ENCODE assay signal across 9 cellular contexts in the genomic region with DNA sequence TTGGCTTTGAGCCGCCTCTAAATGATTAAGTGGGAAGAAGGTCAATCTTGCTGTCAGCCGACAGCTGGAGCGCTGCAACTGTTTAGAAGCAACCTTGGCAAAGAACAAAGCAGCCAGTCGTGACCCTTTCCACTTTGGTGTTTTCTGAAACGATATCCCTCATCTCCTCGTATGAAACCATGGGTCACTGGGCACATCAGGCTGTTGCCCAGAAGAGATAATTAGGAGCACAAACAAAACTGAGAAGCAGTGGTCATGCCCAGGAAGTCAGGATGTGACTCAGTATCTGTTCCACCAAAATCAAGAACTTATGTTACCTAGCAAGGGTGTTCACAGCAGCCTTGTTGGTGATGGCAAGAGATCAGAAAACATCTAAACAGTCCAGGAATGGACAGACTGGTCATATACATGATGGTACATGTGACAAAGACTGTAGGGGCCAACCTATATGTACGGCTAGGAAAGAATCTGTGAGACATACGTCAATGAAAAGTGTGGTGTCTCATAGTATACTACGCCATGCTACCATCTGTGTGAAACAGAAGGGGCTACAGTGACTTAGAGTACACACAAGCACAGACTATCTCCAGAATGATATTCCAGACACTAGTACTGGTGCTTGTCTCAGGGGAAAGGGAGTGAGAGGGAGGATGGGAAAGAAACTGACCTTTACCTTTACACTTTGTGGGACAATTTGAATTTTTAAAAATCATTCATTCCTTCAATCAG. TPM values are rescaled to one million over a fixed set of nuclear protein-coding genes. Genes with fewer than 3 reads are reported as not detected.
DNase-seq lines count a peak whose midpoint lies in the region; ATAC-seq and TF ChIP-seq lines count a peak whose summit lies in the region.
"Had no signal": no experiment of that assay in that cellular context is flagged by ENCODE, and none has a peak within 500 bp of the region (broad histone marks: within the 10 kb centered on the region; RNA-seq: fewer than 3 reads in every experiment).

No MANE protein-coding gene starts in this region.

- peak overlapping the region; percentile 75 for H3K27ac Mint-ChIP-seq in CD4-positive, alpha-beta T cell
- peak overlapping the region; percentile 84 to 92 for H3K27ac Mint-ChIP-seq in effector memory CD8-positive, alpha-beta T cell
- peak overlapping the region; percentile 77 to 93 (median 89) for H3K27ac Mint-ChIP-seq in nephron

- H3K36me3 ChIP-seq in PC-3 (ENCODE audit: low read depth, low read length), result peaks cover 17% of the 10 kb centered on the region

- H3K36me3 Mint-ChIP-seq in CD4-positive, alpha-beta T cell (ENCODE audit: low read depth), result peaks cover 98% of the 10 kb centered on the region
- peaks cover 81% of the 10 kb centered on the region for H3K36me3 Mint-ChIP-seq in effector memory CD8-positive, alpha-beta T cell (ENCODE audit: insufficient read depth)
- H3K36me3 Mint-ChIP-seq in nephron (ENCODE audit: low read depth), result peaks cover 45% of the 10 kb centered on the region

- no peaks in the 10 kb centered on the region for H3K9me2 ChIP-seq in PC-3 (replicated peaks; ENCODE audit: low read length)

- H3K4me1 Mint-ChIP-seq in CD4-positive, alpha-beta T cell (ENCODE audit: low read depth), result peaks cover 29% of the 10 kb centered on the region
- H3K4me1 Mint-ChIP-seq in effector memory CD8-positive, alpha-beta T cell (ENCODE audit: low read depth in 2 of 2), result peaks cover 29 to 32% of the 10 kb centered on the region in 2 donors
- H3K4me1 Mint-ChIP-seq in nephron, result peaks cover 48% of the 10 kb centered on the region

- no peaks in the 10 kb centered on the region for H3K27me3 Mint-ChIP-seq in CD4-positive, alpha-beta T cell
- no peaks in the 10 kb centered on the region for H3K27me3 Mint-ChIP-seq in effector memory CD8-positive, alpha-beta T cell
- no peaks in the 10 kb centered on the region for H3K27me3 Mint-ChIP-seq in nephron (ENCODE audit: low read depth)

- no peaks in the 10 kb centered on the region for H3K9me3 ChIP-seq in CD4-positive, alpha-beta T cell (ENCODE audit: control insufficient read depth, low read length)
- H3K9me3 ChIP-seq in PC-3 (ENCODE audit: low read length), result no peaks in the 10 kb centered on the region

- intact Hi-C loops in CD4-positive, alpha-beta T cell (cut with DNase I, micrococcal nuclease), result no loop called here
- intact Hi-C loops in PC-3 (cut with micrococcal nuclease), result loop anchor here (1.0 to 2.0 kb wide), 3 partner anchors 13 to 75 kb away; no protein-coding TSS in a partner anchor

- no peak for ATAC-seq in CD4-positive, alpha-beta T cell (ENCODE audit: poor library complexity)
- peak; percentile 78 for ATAC-seq in PC-3
- ATAC-seq in effector memory CD8-positive, alpha-beta T cell (replicated peaks), result no peak
- ATAC-seq in HG02759 (IDR thresholded peaks at IDR 0.05; ENCODE audit: unreplicated experiment), result no peak

- DNase-seq in CD4-positive, alpha-beta T cell, result no peak
- DNase-seq in PC-3 (peak; percentile 77), GM10248 (ENCODE audit: extremely low spot score) (no peak), medulla oblongata (ENCODE audit: extremely low spot score) (no peak), NCI-H2107 treated with DMSO at 0.1 percent for 48 hours (lab: John Stamatoyannopoulos, UW; ENCODE audit: unreplicated experiment) (no peak)
- no peak for DNase-seq in effector memory CD8-positive, alpha-beta T cell
- DNase-seq: NCI-H2171 treated with DMSO at 0.1 percent for 48 hours had no signal

- H3K9me3 Mint-ChIP-seq in CD4-positive, alpha-beta T cell, result no peaks in the 10 kb centered on the region
- no peaks in the 10 kb centered on the region for H3K9me3 Mint-ChIP-seq in effector memory CD8-positive, alpha-beta T cell
- H3K9me3 Mint-ChIP-seq in nephron, result no peaks in the 10 kb centered on the region

- no peak for TF ChIP-seq CTCF in CD4-positive, alpha-beta T cell (IDR thresholded peaks at IDR 0.05)
- TF ChIP-seq CTCF in PC-3 (conservative IDR thresholded peaks at IDR 0.05; ENCODE audit: low read depth, low read length) (no peak), nephron (IDR thresholded peaks at IDR 0.05; ENCODE audit: unreplicated experiment in 3 of 3) (no peak), GM10248 (IDR thresholded peaks at IDR 0.05; ENCODE audit: control extremely low read depth, extremely low read depth, low read depth, missing control alignments) (no peak)

- no peak overlapping the region for H3K4me3 Mint-ChIP-seq in CD4-positive, alpha-beta T cell
- peak overlapping the region in 1 of 2 donors; percentile 45 for H3K4me3 Mint-ChIP-seq in effector memory CD8-positive, alpha-beta T cell
- no peak overlapping the region for H3K4me3 Mint-ChIP-seq in nephron

- H3K4me1 ChIP-seq in PC-3 (ENCODE audit: insufficient read depth, low read length), result peaks cover 54% of the 10 kb centered on the region

- H3F3A ChIP-seq in PC-3 (ENCODE audit: low read length, unreplicated experiment), result peaks cover 7% of the 10 kb centered on the region

- POLR2A ChIA-PET in CD4-positive, alpha-beta T cell (lab: Charles Lee), result interaction anchor here (1.2 to 1.6 kb wide), 3 partner anchors 22 to 226 kb away, joined by 4 to 5 read pairs (median 5); a partner anchor contains a TSS
- POLR2A ChIA-PET in PC-3 (lab: Charles Lee; ENCODE audit: unreplicated experiment), result interaction anchor here (0.7 to 0.8 kb wide), 2 partner anchors 74 to 110 kb away, joined by 3 to 7 read pairs; no protein-coding TSS in a partner anchor
- POLR2A ChIA-PET in GM10248 (lab: Yijun Ruan, JAX), result no interaction called here

- peak overlapping the region; percentile 81 for H3K9ac ChIP-seq in PC-3 (ENCODE audit: low read length)

- no peaks in the 10 kb centered on the region for H4K20me1 ChIP-seq in PC-3 (ENCODE audit: low read length)

- no peaks in the 10 kb centered on the region for H3K79me2 ChIP-seq in PC-3 (ENCODE audit: low read length)

- peak overlapping the region; percentile 12; the same call in 1 of the 2 replicates for H3K4me3 ChIP-seq in PC-3 (ENCODE audit: low read length)

- H3K27me3 ChIP-seq in CD4-positive, alpha-beta T cell (ENCODE audit: control insufficient read depth, insufficient read depth, low read length), result no peaks in the 10 kb centered on the region
- H3K27me3 ChIP-seq in PC-3 (ENCODE audit: low read length), result no peaks in the 10 kb centered on the region

- no peak overlapping the region for H2AFZ ChIP-seq in PC-3 (ENCODE audit: low read length)

- CTCF ChIA-PET in CD4-positive, alpha-beta T cell (lab: Charles Lee), result interaction anchor here (1.1 kb wide), 1 partner anchor 12 kb away, joined by 3 read pairs; no protein-coding TSS in a partner anchor
- CTCF ChIA-PET in PC-3 (lab: Charles Lee), result no interaction called here
- CTCF ChIA-PET in GM10248 (lab: Yijun Ruan, JAX), result interaction anchor here (1.0 to 2.0 kb wide), 3 partner anchors 10 to 142 kb away, joined by 3 to 16 read pairs (median 4); no protein-coding TSS in a partner anchor

- H3K27ac ChIP-seq in CD4-positive, alpha-beta T cell (ENCODE audit: low read depth, low read length), result no peak overlapping the region
- peak overlapping the region; percentile 98 for H3K27ac ChIP-seq in PC-3 (ENCODE audit: low read length)

- no TSS peak for BruUV-seq in PC-3 (replicated peaks; lab: Mats Ljungman, UMichigan)

- H3K4me2 ChIP-seq in PC-3 (ENCODE audit: low read length), result peak overlapping the region; percentile 55

RNA-seq across cellular contexts. Expression of a gene that starts 22.4 kb away (rescaled TPM):
- 10 to 100 TPM; 13.0 to 13.4 TPM for total RNA-seq in CD4-positive, alpha-beta T cell
- 20.0 and 33.5 TPM in 2 replicates for total RNA-seq in PC-3 (2014; rRNA removed)

RNA-seq across cellular contexts. Expression of a gene that starts 40.2 kb away (rescaled TPM):
- 1 to 10 TPM; 6.9 to 7.0 TPM for total RNA-seq in CD4-positive, alpha-beta T cell
- total RNA-seq in PC-3 (2014; rRNA removed), result 2.9 and 3.4 TPM in 2 replicates
